In genomic region chr15:93997071-93997658, GRCh38 we compare ENCODE assay signal across 8 cellular contexts.
DNase-seq lines count a peak whose midpoint lies in the region; ATAC-seq and TF ChIP-seq lines count a peak whose summit lies in the region.

No MANE protein-coding gene starts in this region.

- no peak overlapping the region for H3K4me2 ChIP-seq in PC-3 (ENCODE audit: low read length)

- no peaks in the 10 kb centered on the region for H3K4me1 ChIP-seq in PC-3 (ENCODE audit: insufficient read depth, low read length)
- H3K4me1 ChIP-seq in thoracic aorta (ENCODE audit: control insufficient read depth in 1 of 2, low read depth in 2 of 2) = no peaks in the 10 kb centered on the region

- H3K36me3 Mint-ChIP-seq in activated CD8-positive, alpha-beta T cell treated with anti-CD3 and anti-CD28 coated beads for 36 hours (ENCODE audit: low read depth) = no peaks in the 10 kb centered on the region
- H3K36me3 Mint-ChIP-seq in activated CD8-positive, alpha-beta T cell treated with anti-CD3 and anti-CD28 coated beads, Interleukin-2, amount 10 ng/mL, durations not matched to agents 7 days and 5 days (ENCODE audit: low read depth) = no peaks in the 10 kb centered on the region

- H3K9me3 ChIP-seq in PC-3 (ENCODE audit: low read length) = no peaks in the 10 kb centered on the region
- no peaks in the 10 kb centered on the region for H3K9me3 ChIP-seq in thoracic aorta

- no peaks in the 10 kb centered on the region for H3K27me3 Mint-ChIP-seq in activated CD8-positive, alpha-beta T cell treated with anti-CD3 and anti-CD28 coated beads for 36 hours
- peaks cover 10% of the 10 kb centered on the region for H3K27me3 Mint-ChIP-seq in activated CD8-positive, alpha-beta T cell treated with anti-CD3 and anti-CD28 coated beads, Interleukin-2, amount 10 ng/mL, durations not matched to agents 7 days and 5 days (ENCODE audit: low read depth)

- H3K9ac ChIP-seq in PC-3 (ENCODE audit: low read length) = no peak overlapping the region

- no peak overlapping the region for H3K27ac Mint-ChIP-seq in activated CD8-positive, alpha-beta T cell treated with anti-CD3 and anti-CD28 coated beads for 36 hours
- no peak overlapping the region for H3K27ac Mint-ChIP-seq in activated CD8-positive, alpha-beta T cell treated with anti-CD3 and anti-CD28 coated beads, Interleukin-2, amount 10 ng/mL, durations not matched to agents 7 days and 5 days

- H3K79me2 ChIP-seq in PC-3 (ENCODE audit: low read length) = no peaks in the 10 kb centered on the region

- DNase-seq in activated CD8-positive, alpha-beta T cell treated with anti-CD3 and anti-CD28 coated beads for 36 hours = no peak
- DNase-seq in activated CD8-positive, alpha-beta T cell treated with anti-CD3 and anti-CD28 coated beads, Interleukin-2, amount 10 ng/mL, durations not matched to agents 7 days and 5 days = no peak
- DNase-seq in PC-3 (peak; percentile 57), fibroblast of pulmonary artery (ENCODE audit: low read depth) (peak; percentile 45), thoracic aorta (ENCODE audit: low spot score) (no peak), SK-N-DZ (ENCODE audit: low spot score) (no peak), occipital lobe (lab: John Stamatoyannopoulos, UW) (no peak), GM19238 (ENCODE audit: insufficient read length, low spot score) (no peak)

- H3K27me3 ChIP-seq in PC-3 (ENCODE audit: low read length) (0 out of 2 replicates have a peak, but pooled peaks cover 12% of the 10 kb centered on the region), thoracic aorta (replicated peaks; ENCODE audit: insufficient read depth) (no peaks in the 10 kb centered on the region)

- peak; percentile 81 for TF ChIP-seq CTCF in activated CD8-positive, alpha-beta T cell treated with anti-CD3 and anti-CD28 coated beads for 36 hours (IDR thresholded peaks at IDR 0.05)
- TF ChIP-seq CTCF in PC-3 (conservative IDR thresholded peaks at IDR 0.05; ENCODE audit: low read depth, low read length) (peak; percentile 75), fibroblast of pulmonary artery (IDR thresholded peaks at IDR 0.05; ENCODE audit: low read length, missing control alignments) (peak; percentile 85), thoracic aorta (IDR thresholded peaks at IDR 0.05) (peak; percentile 35)

- H3K27ac ChIP-seq in PC-3 (ENCODE audit: low read length) (no peak overlapping the region), thoracic aorta (no peak overlapping the region)

- BruUV-seq in PC-3 (replicated peaks; lab: Mats Ljungman, UMichigan) = no TSS peak

- H3K4me1 Mint-ChIP-seq in activated CD8-positive, alpha-beta T cell treated with anti-CD3 and anti-CD28 coated beads for 36 hours (ENCODE audit: low read depth) = no peaks in the 10 kb centered on the region
- H3K4me1 Mint-ChIP-seq in activated CD8-positive, alpha-beta T cell treated with anti-CD3 and anti-CD28 coated beads, Interleukin-2, amount 10 ng/mL, durations not matched to agents 7 days and 5 days (ENCODE audit: low read depth) = no peaks in the 10 kb centered on the region

- no peaks in the 10 kb centered on the region for H3F3A ChIP-seq in PC-3 (ENCODE audit: low read length, unreplicated experiment)

- no peak overlapping the region for H2AFZ ChIP-seq in PC-3 (ENCODE audit: low read length)

- H3K9me3 Mint-ChIP-seq in activated CD8-positive, alpha-beta T cell treated with anti-CD3 and anti-CD28 coated beads for 36 hours = no peaks in the 10 kb centered on the region
- H3K9me3 Mint-ChIP-seq in activated CD8-positive, alpha-beta T cell treated with anti-CD3 and anti-CD28 coated beads, Interleukin-2, amount 10 ng/mL, durations not matched to agents 7 days and 5 days (ENCODE audit: insufficient read depth) = no peaks in the 10 kb centered on the region

- ATAC-seq in activated CD8-positive, alpha-beta T cell treated with anti-CD3 and anti-CD28 coated beads for 36 hours = no peak
- no peak for ATAC-seq in activated CD8-positive, alpha-beta T cell treated with anti-CD3 and anti-CD28 coated beads, Interleukin-2, amount 10 ng/mL, durations not matched to agents 7 days and 5 days
- ATAC-seq in PC-3 (no peak), thoracic aorta (ENCODE audit: insufficient number of reproducible peaks, low FRiP score, low read depth) (no peak)

- no peak overlapping the region for H3K4me3 ChIP-seq in PC-3 (ENCODE audit: low read length)
- H3K4me3 ChIP-seq in fibroblast of pulmonary artery (replicated peaks; ENCODE audit: low read depth, low read length) = no peak overlapping the region
- no peak overlapping the region for H3K4me3 ChIP-seq in thoracic aorta

- intact Hi-C loops in activated CD8-positive, alpha-beta T cell treated with anti-CD3 and anti-CD28 coated beads for 36 hours (cut with micrococcal nuclease) = no loop called here
- intact Hi-C loops in PC-3 (cut with micrococcal nuclease) = no loop called here

- POLR2A ChIA-PET in activated CD8-positive, alpha-beta T cell treated with anti-CD3 and anti-CD28 coated beads for 36 hours (lab: Charles Lee) = no interaction called here
- POLR2A ChIA-PET in activated CD8-positive, alpha-beta T cell treated with anti-CD3 and anti-CD28 coated beads, Interleukin-2, amount 10 ng/mL, durations not matched to agents 7 days and 5 days (lab: Charles Lee) = no interaction called here
- POLR2A ChIA-PET in PC-3 (lab: Charles Lee; ENCODE audit: unreplicated experiment) = no interaction called here

- CTCF ChIA-PET in activated CD8-positive, alpha-beta T cell treated with anti-CD3 and anti-CD28 coated beads for 36 hours (lab: Charles Lee) = interaction anchor here (0.6 to 2.9 kb wide), 8 partner anchors 10 to 141 kb away, joined by 3 to 12 read pairs (median 4); no protein-coding TSS in a partner anchor
- CTCF ChIA-PET in activated CD8-positive, alpha-beta T cell treated with anti-CD3 and anti-CD28 coated beads, Interleukin-2, amount 10 ng/mL, durations not matched to agents 7 days and 5 days (lab: Charles Lee) = interaction anchor here (0.6 to 1.2 kb wide), 3 partner anchors 10 to 120 kb away, joined by 3 read pairs; no protein-coding TSS in a partner anchor
- CTCF ChIA-PET in PC-3 (lab: Charles Lee) = no interaction called here

- no peaks in the 10 kb centered on the region for H3K36me3 ChIP-seq in PC-3 (ENCODE audit: low read depth, low read length)
- H3K36me3 ChIP-seq in thoracic aorta = no peaks in the 10 kb centered on the region

- H4K20me1 ChIP-seq in PC-3 (ENCODE audit: low read length) = no peaks in the 10 kb centered on the region

- no peaks in the 10 kb centered on the region for H3K9me2 ChIP-seq in PC-3 (replicated peaks; ENCODE audit: low read length)

- no peak overlapping the region for H3K4me3 Mint-ChIP-seq in activated CD8-positive, alpha-beta T cell treated with anti-CD3 and anti-CD28 coated beads for 36 hours
- no peak overlapping the region for H3K4me3 Mint-ChIP-seq in activated CD8-positive, alpha-beta T cell treated with anti-CD3 and anti-CD28 coated beads, Interleukin-2, amount 10 ng/mL, durations not matched to agents 7 days and 5 days

Comparison
In these comparisons a context has a peak if more than half of its experiments do, and no peak if none do; other contexts are left out.
1. DNase-seq: peak in PC-3 (single experiment) and fibroblast of pulmonary artery (single experiment); none in activated CD8-positive, alpha-beta T cell treated with anti-CD3 and anti-CD28 coated beads for 36 hours (single experiment), activated CD8-positive, alpha-beta T cell treated with anti-CD3 and anti-CD28 coated beads, Interleukin-2, amount 10 ng/mL, durations not matched to agents 7 days and 5 days (single experiment), thoracic aorta (single experiment), SK-N-DZ (single experiment), occipital lobe (single experiment) and GM19238 (single experiment).
2. CTCF ChIP-seq: peak in every context shown above with its lines; median percentile 85 in fibroblast of pulmonary artery; 81 in activated CD8-positive, alpha-beta T cell treated with anti-CD3 and anti-CD28 coated beads for 36 hours; 75 in PC-3; 35 in thoracic aorta.